ENCODE assay signal across 9 cellular contexts in the genomic region with DNA sequence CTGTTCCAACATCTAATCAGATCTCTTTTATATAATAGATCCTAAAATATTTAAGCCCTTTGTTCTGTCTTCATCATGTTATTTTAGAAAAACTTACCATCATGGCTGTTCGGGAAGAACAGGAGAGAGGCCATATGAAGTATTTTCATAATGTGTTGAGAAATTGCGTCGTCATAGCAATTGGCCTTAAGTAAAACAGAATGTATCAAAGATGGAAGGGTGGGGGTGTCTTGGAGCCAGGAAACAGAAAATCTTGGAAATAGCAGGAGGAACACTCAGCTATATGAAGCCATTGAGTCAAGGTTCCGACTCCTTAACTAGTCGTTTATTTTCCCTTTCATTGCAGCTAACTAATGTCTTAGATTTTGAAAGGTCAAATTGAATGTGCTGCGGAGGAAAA. TPM values are rescaled to one million over a fixed set of nuclear protein-coding genes. Genes with fewer than 3 reads are reported as not detected.
DNase-seq lines count a peak whose midpoint lies in the region; ATAC-seq and TF ChIP-seq lines count a peak whose summit lies in the region.
"Had no signal": no experiment of that assay in that cellular context is flagged by ENCODE, and none has a peak within 500 bp of the region (broad histone marks: within the 10 kb centered on the region; RNA-seq: fewer than 3 reads in every experiment).

No MANE protein-coding gene starts in this region.

- TF ChIP-seq CTCF in smooth muscle cell (IDR thresholded peaks at IDR 0.05; ENCODE audit: borderline replicate concordance, insufficient read depth, poor library complexity, severe bottlenecking) = no peak

- H3K4me2 ChIP-seq in GM23248 (ENCODE audit: unreplicated experiment) (peak overlapping the region; percentile 90), smooth muscle cell (peak overlapping the region; percentile 94)

- H3K36me3 ChIP-seq in GM23248 (ENCODE audit: low read depth) (no peaks in the 10 kb centered on the region), SJSA1 (peaks cover 22% of the 10 kb centered on the region), smooth muscle cell (ENCODE audit: low read depth) (no peaks in the 10 kb centered on the region)

- H3K27me3 Mint-ChIP-seq in activated naive CD8-positive, alpha-beta T cell treated with anti-CD3 and anti-CD28 coated beads, Interleukin-2, amount 50 U/mL, for 24 hours = no peaks in the 10 kb centered on the region
- H3K27me3 Mint-ChIP-seq: activated B cell treated with CpG ODN at 0.5 μM for 24 hours had no signal

- H3K79me2 ChIP-seq in GM23248 (ENCODE audit: insufficient read depth) (peaks cover 62% of the 10 kb centered on the region), smooth muscle cell (ENCODE audit: low read depth) (peaks cover 52% of the 10 kb centered on the region)

- DNase-seq in GM23248 = peak; percentile 92
- DNase-seq in SJSA1 (ENCODE audit: low read depth in 1 of 2, low spot score in 2 of 2) = no peak
- DNase-seq in foreskin melanocyte = peak; percentile 48
- DNase-seq in smooth muscle cell (lab: John Stamatoyannopoulos, UW; ENCODE audit: unreplicated experiment) = no peak
- DNase-seq in HUDEP-2 (lab: John Stamatoyannopoulos, UW; ENCODE audit: unreplicated experiment in 76 of 76) = no peak
- DNase-seq in activated naive CD8-positive, alpha-beta T cell treated with anti-CD3 and anti-CD28 coated beads, Interleukin-2, amount 50 U/mL, for 24 hours = no peak
- no peak for DNase-seq in midbrain (lab: John Stamatoyannopoulos, UW)
- DNase-seq in NCI-H1105 (lab: John Stamatoyannopoulos, UW) = no peak
- DNase-seq: activated B cell treated with CpG ODN at 0.5 μM for 24 hours had no signal

- in situ Hi-C loops in GM23248 (cut with MboI) = no loop called here

- H3K4me3 ChIP-seq in GM23248 (peak overlapping the region; percentile 90), SJSA1 (peak overlapping the region; percentile 98), smooth muscle cell (peak overlapping the region; percentile 92)

- H3K9me2 ChIP-seq in GM23248 (ENCODE audit: insufficient read depth) = no peaks in the 10 kb centered on the region

- H3F3A ChIP-seq in GM23248 (ENCODE audit: insufficient read depth) (peaks cover 84% of the 10 kb centered on the region), smooth muscle cell (ENCODE audit: low read depth) (peaks cover 32% of the 10 kb centered on the region)

- no peak overlapping the region for H3K27ac Mint-ChIP-seq in activated naive CD8-positive, alpha-beta T cell treated with anti-CD3 and anti-CD28 coated beads, Interleukin-2, amount 50 U/mL, for 24 hours
- H3K27ac Mint-ChIP-seq: activated B cell treated with CpG ODN at 0.5 μM for 24 hours had no signal

- H3K9me3 ChIP-seq in GM23248 (ENCODE audit: low read depth) = no peaks in the 10 kb centered on the region
- no peaks in the 10 kb centered on the region for H3K9me3 ChIP-seq in SJSA1 (replicated peaks)
- H3K9me3 ChIP-seq in smooth muscle cell (replicated peaks; ENCODE audit: low read depth) = no peaks in the 10 kb centered on the region

- H3K4me1 ChIP-seq in GM23248 (ENCODE audit: insufficient read depth) (peaks cover 72% of the 10 kb centered on the region), SJSA1 (replicated peaks) (peaks cover 61% of the 10 kb centered on the region), smooth muscle cell (ENCODE audit: low read depth) (peaks cover 46% of the 10 kb centered on the region)

- H2AFZ ChIP-seq in GM23248 (no peak overlapping the region), smooth muscle cell (ENCODE audit: low read depth) (no peak overlapping the region)

- H3K4me1 Mint-ChIP-seq in activated naive CD8-positive, alpha-beta T cell treated with anti-CD3 and anti-CD28 coated beads, Interleukin-2, amount 50 U/mL, for 24 hours = peaks cover 37% of the 10 kb centered on the region

- H4K20me1 ChIP-seq in GM23248 (ENCODE audit: insufficient read depth) (peaks cover 34% of the 10 kb centered on the region; the same call in 1 of the 2 replicates), smooth muscle cell (ENCODE audit: low read depth) (peaks cover 57% of the 10 kb centered on the region)

- H3K9ac ChIP-seq in GM23248 (peak overlapping the region; percentile 94), smooth muscle cell (ENCODE audit: low read depth) (peak overlapping the region; percentile 93)

- H3K27me3 ChIP-seq in GM23248 (replicated peaks; ENCODE audit: insufficient read depth) (no peaks in the 10 kb centered on the region), SJSA1 (replicated peaks) (no peaks in the 10 kb centered on the region), smooth muscle cell (ENCODE audit: low read depth) (no peaks in the 10 kb centered on the region)

- H3K27ac ChIP-seq in GM23248 (peak overlapping the region; percentile 92), SJSA1 (peak overlapping the region; percentile 89), smooth muscle cell (ENCODE audit: low read depth) (peak overlapping the region; percentile 81)

- ATAC-seq in activated naive CD8-positive, alpha-beta T cell treated with anti-CD3 and anti-CD28 coated beads, Interleukin-2, amount 50 U/mL, for 24 hours = no peak

- H3K4me3 Mint-ChIP-seq in activated naive CD8-positive, alpha-beta T cell treated with anti-CD3 and anti-CD28 coated beads, Interleukin-2, amount 50 U/mL, for 24 hours = no peak overlapping the region
- H3K4me3 Mint-ChIP-seq: activated B cell treated with CpG ODN at 0.5 μM for 24 hours had no signal

- H3K9me3 Mint-ChIP-seq in activated naive CD8-positive, alpha-beta T cell treated with anti-CD3 and anti-CD28 coated beads, Interleukin-2, amount 50 U/mL, for 24 hours = no peaks in the 10 kb centered on the region
- H3K9me3 Mint-ChIP-seq: activated B cell treated with CpG ODN at 0.5 μM for 24 hours had no signal

- WGBS in GM23248 (ENCODE audit: low coverage in 1 of 2, low lambda C conversion rate in 2 of 2, missing lambda C conversion rate in 2 of 2), 2 experiments = 1 to 2% methylated on average over 6 of the region's 6 CpGs
- 38% methylated on average over 6 of the region's 6 CpGs for WGBS in smooth muscle cell (ENCODE audit: low lambda C conversion rate)

- H3K36me3 Mint-ChIP-seq in activated naive CD8-positive, alpha-beta T cell treated with anti-CD3 and anti-CD28 coated beads, Interleukin-2, amount 50 U/mL, for 24 hours (ENCODE audit: low read depth) = no peaks in the 10 kb centered on the region

RNA-seq across cellular contexts. Expression of a gene that starts 1.3 kb away (rescaled TPM):
- total RNA-seq in GM23248 (2014; rRNA removed; shearing (Covaris generic)) = 275 and 287 TPM in 2 replicates
- 139 and 144 TPM in 2 replicates for polyA plus RNA-seq in GM23248 (2016; fragmentation: Nextera tagmentation; extraction: Ambion mirVana)
- 165 and 181 TPM in 2 replicates for total RNA-seq in SJSA1 (2014; rRNA removed; shearing (Covaris generic))
- total RNA-seq in smooth muscle cell = 143 and 145 TPM in 2 replicates
- 84.9 and 115 TPM in 2 replicates for polyA plus RNA-seq in smooth muscle cell

RNA-seq across cellular contexts. Expression of a gene that starts 49.2 kb away (rescaled TPM):
- 27.1 and 31.5 TPM in 2 replicates for total RNA-seq in GM23248 (2014; rRNA removed; shearing (Covaris generic))
- polyA plus RNA-seq in GM23248 (2016; fragmentation: Nextera tagmentation; extraction: Ambion mirVana) = 18.1 and 18.5 TPM in 2 replicates
- 31.3 and 49.3 TPM in 2 replicates for total RNA-seq in SJSA1 (2014; rRNA removed; shearing (Covaris generic))
- total RNA-seq in smooth muscle cell = 14.1 and 16.0 TPM in 2 replicates
- 11.2 and 11.8 TPM in 2 replicates for polyA plus RNA-seq in smooth muscle cell

Comparison
In these comparisons a context has a peak if more than half of its experiments do, and no peak if none do; other contexts are left out.
1. DNase-seq: peak in GM23248 (single experiment) and foreskin melanocyte (single experiment); none in SJSA1 (0 of 2), smooth muscle cell (single experiment), HUDEP-2 (0 of 76), activated naive CD8-positive, alpha-beta T cell treated with anti-CD3 and anti-CD28 coated beads, Interleukin-2, amount 50 U/mL, for 24 hours (single experiment), midbrain (single experiment) and NCI-H1105 (single experiment).
2. Peak in every context shown above with its lines, with median percentiles within 50 percentile points of each other: H3K27ac ChIP-seq and H3K4me3 ChIP-seq.